ENCODE assay signal across 2 cellular contexts in the genomic region with DNA sequence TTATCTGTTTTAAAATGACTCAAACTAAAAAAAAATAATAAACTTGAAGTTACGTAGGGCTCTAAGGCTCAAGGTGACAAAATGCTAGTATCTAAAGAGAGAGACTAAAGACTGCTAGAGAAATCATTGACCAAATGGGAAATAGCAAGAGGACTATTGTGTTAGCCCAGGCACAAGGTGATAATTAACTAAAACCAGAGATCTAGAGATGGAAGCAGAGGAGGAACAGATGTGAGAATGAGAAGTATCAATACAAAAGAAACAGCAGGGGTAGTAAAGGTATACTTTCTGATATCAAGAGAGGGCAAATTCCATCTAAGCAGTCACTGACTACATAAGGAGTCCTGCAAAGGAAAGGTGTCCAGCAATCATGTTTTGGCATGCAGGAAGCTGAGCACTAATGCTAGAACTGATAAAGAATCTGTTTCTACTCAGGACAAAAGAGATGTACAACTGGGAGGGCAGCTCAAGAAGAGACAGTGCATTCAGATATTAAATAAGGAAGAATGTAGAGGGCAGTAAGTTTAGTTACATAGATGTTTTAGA.
TF ChIP-seq lines count a peak whose summit lies in the region.

No MANE protein-coding gene starts in this region.

TF ChIP-seq in H1, 55 proteins besides CTCF, POLR2A, EP300 and RAD21:
- TF ChIP-seq GABPA (IDR thresholded peaks at IDR 0.05; ENCODE audit: borderline replicate concordance, insufficient read depth, low read length), result no peak
- no peak for TF ChIP-seq MAFK (IDR thresholded peaks at IDR 0.05; ENCODE audit: low read depth, low read length)
- TF ChIP-seq RXRA (IDR thresholded peaks at IDR 0.05; ENCODE audit: insufficient read depth, low read depth, low read length), result no peak
- no peak for TF ChIP-seq SIRT6 (IDR thresholded peaks at IDR 0.05; ENCODE audit: low read length)
- TF ChIP-seq, protein P1, sequence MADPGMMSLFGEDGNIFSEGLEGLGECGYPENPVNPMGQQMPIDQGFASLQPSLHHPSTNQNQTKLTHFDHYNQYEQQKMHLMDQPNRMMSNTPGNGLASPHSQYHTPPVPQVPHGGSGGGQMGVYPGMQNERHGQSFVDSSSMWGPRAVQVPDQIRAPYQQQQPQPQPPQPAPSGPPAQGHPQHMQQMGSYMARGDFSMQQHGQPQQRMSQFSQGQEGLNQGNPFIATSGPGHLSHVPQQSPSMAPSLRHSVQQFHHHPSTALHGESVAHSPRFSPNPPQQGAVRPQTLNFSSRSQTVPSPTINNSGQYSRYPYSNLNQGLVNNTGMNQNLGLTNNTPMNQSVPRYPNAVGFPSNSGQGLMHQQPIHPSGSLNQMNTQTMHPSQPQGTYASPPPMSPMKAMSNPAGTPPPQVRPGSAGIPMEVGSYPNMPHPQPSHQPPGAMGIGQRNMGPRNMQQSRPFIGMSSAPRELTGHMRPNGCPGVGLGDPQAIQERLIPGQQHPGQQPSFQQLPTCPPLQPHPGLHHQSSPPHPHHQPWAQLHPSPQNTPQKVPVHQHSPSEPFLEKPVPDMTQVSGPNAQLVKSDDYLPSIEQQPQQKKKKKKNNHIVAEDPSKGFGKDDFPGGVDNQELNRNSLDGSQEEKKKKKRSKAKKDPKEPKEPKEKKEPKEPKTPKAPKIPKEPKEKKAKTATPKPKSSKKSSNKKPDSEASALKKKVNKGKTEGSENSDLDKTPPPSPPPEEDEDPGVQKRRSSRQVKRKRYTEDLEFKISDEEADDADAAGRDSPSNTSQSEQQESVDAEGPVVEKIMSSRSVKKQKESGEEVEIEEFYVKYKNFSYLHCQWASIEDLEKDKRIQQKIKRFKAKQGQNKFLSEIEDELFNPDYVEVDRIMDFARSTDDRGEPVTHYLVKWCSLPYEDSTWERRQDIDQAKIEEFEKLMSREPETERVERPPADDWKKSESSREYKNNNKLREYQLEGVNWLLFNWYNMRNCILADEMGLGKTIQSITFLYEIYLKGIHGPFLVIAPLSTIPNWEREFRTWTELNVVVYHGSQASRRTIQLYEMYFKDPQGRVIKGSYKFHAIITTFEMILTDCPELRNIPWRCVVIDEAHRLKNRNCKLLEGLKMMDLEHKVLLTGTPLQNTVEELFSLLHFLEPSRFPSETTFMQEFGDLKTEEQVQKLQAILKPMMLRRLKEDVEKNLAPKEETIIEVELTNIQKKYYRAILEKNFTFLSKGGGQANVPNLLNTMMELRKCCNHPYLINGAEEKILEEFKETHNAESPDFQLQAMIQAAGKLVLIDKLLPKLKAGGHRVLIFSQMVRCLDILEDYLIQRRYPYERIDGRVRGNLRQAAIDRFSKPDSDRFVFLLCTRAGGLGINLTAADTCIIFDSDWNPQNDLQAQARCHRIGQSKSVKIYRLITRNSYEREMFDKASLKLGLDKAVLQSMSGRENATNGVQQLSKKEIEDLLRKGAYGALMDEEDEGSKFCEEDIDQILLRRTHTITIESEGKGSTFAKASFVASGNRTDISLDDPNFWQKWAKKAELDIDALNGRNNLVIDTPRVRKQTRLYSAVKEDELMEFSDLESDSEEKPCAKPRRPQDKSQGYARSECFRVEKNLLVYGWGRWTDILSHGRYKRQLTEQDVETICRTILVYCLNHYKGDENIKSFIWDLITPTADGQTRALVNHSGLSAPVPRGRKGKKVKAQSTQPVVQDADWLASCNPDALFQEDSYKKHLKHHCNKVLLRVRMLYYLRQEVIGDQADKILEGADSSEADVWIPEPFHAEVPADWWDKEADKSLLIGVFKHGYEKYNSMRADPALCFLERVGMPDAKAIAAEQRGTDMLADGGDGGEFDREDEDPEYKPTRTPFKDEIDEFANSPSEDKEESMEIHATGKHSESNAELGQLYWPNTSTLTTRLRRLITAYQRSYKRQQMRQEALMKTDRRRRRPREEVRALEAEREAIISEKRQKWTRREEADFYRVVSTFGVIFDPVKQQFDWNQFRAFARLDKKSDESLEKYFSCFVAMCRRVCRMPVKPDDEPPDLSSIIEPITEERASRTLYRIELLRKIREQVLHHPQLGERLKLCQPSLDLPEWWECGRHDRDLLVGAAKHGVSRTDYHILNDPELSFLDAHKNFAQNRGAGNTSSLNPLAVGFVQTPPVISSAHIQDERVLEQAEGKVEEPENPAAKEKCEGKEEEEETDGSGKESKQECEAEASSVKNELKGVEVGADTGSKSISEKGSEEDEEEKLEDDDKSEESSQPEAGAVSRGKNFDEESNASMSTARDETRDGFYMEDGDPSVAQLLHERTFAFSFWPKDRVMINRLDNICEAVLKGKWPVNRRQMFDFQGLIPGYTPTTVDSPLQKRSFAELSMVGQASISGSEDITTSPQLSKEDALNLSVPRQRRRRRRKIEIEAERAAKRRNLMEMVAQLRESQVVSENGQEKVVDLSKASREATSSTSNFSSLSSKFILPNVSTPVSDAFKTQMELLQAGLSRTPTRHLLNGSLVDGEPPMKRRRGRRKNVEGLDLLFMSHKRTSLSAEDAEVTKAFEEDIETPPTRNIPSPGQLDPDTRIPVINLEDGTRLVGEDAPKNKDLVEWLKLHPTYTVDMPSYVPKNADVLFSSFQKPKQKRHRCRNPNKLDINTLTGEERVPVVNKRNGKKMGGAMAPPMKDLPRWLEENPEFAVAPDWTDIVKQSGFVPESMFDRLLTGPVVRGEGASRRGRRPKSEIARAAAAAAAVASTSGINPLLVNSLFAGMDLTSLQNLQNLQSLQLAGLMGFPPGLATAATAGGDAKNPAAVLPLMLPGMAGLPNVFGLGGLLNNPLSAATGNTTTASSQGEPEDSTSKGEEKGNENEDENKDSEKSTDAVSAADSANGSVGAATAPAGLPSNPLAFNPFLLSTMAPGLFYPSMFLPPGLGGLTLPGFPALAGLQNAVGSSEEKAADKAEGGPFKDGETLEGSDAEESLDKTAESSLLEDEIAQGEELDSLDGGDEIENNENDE (IDR thresholded peaks at IDR 0.05; ENCODE audit: insufficient replicate concordance, low read length), result no peak
- TF ChIP-seq NANOG (IDR thresholded peaks at IDR 0.05; ENCODE audit: insufficient read depth, low read depth, low read length, poor library complexity, severe bottlenecking), result no peak
- TF ChIP-seq CBX8 (IDR thresholded peaks at IDR 0.05; ENCODE audit: borderline replicate concordance, low read depth, low read length), result no peak
- TF ChIP-seq, protein P2, sequence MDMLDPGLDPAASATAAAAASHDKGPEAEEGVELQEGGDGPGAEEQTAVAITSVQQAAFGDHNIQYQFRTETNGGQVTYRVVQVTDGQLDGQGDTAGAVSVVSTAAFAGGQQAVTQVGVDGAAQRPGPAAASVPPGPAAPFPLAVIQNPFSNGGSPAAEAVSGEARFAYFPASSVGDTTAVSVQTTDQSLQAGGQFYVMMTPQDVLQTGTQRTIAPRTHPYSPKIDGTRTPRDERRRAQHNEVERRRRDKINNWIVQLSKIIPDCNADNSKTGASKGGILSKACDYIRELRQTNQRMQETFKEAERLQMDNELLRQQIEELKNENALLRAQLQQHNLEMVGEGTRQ (IDR thresholded peaks at IDR 0.05; ENCODE audit: low read length), result no peak
- no peak for TF ChIP-seq KDM1A (IDR thresholded peaks at IDR 0.05; ENCODE audit: borderline replicate concordance, low read length)
- no peak for TF ChIP-seq TAF1 (IDR thresholded peaks at IDR 0.05; ENCODE audit: low read depth, low read length)
- TF ChIP-seq NRF1 (IDR thresholded peaks at IDR 0.05; ENCODE audit: low read depth, low read length), result no peak
- TF ChIP-seq BACH1 (IDR thresholded peaks at IDR 0.05; ENCODE audit: low read length), result no peak
- no peak for TF ChIP-seq KDM5A (IDR thresholded peaks at IDR 0.05; ENCODE audit: low read length)
- TF ChIP-seq SRF (IDR thresholded peaks at IDR 0.05; ENCODE audit: low read depth, low read length), result no peak
- TF ChIP-seq YY1 (IDR thresholded peaks at IDR 0.05; ENCODE audit: low read depth, low read length), result no peak
- TF ChIP-seq SP4 (IDR thresholded peaks at IDR 0.05; ENCODE audit: low read length), result no peak

TF ChIP-seq in GM23338, 12 proteins besides CTCF, POLR2A, EP300 and RAD21:
- no peak for TF ChIP-seq EZH2 (IDR thresholded peaks at IDR 0.05; ENCODE audit: low read depth, unreplicated experiment)
- TF ChIP-seq, protein P3, sequence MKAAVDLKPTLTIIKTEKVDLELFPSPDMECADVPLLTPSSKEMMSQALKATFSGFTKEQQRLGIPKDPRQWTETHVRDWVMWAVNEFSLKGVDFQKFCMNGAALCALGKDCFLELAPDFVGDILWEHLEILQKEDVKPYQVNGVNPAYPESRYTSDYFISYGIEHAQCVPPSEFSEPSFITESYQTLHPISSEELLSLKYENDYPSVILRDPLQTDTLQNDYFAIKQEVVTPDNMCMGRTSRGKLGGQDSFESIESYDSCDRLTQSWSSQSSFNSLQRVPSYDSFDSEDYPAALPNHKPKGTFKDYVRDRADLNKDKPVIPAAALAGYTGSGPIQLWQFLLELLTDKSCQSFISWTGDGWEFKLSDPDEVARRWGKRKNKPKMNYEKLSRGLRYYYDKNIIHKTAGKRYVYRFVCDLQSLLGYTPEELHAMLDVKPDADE (IDR thresholded peaks at IDR 0.05), result no peak
- no peak for TF ChIP-seq EZH2phosphoT487 (IDR thresholded peaks at IDR 0.05; ENCODE audit: unreplicated experiment)
- TF ChIP-seq NANOG (IDR thresholded peaks at IDR 0.05; ENCODE audit: borderline replicate concordance), result no peak
- TF ChIP-seq STAT1 (IDR thresholded peaks at IDR 0.05; ENCODE audit: unreplicated experiment), result no peak
- TF ChIP-seq ZNF114 (CRISPR knock-in tag; IDR thresholded peaks at IDR 0.05), result no peak
- no peak for TF ChIP-seq JUNB (IDR thresholded peaks at IDR 0.05; ENCODE audit: unreplicated experiment)
- TF ChIP-seq, protein P4, sequence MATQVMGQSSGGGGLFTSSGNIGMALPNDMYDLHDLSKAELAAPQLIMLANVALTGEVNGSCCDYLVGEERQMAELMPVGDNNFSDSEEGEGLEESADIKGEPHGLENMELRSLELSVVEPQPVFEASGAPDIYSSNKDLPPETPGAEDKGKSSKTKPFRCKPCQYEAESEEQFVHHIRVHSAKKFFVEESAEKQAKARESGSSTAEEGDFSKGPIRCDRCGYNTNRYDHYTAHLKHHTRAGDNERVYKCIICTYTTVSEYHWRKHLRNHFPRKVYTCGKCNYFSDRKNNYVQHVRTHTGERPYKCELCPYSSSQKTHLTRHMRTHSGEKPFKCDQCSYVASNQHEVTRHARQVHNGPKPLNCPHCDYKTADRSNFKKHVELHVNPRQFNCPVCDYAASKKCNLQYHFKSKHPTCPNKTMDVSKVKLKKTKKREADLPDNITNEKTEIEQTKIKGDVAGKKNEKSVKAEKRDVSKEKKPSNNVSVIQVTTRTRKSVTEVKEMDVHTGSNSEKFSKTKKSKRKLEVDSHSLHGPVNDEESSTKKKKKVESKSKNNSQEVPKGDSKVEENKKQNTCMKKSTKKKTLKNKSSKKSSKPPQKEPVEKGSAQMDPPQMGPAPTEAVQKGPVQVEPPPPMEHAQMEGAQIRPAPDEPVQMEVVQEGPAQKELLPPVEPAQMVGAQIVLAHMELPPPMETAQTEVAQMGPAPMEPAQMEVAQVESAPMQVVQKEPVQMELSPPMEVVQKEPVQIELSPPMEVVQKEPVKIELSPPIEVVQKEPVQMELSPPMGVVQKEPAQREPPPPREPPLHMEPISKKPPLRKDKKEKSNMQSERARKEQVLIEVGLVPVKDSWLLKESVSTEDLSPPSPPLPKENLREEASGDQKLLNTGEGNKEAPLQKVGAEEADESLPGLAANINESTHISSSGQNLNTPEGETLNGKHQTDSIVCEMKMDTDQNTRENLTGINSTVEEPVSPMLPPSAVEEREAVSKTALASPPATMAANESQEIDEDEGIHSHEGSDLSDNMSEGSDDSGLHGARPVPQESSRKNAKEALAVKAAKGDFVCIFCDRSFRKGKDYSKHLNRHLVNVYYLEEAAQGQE (IDR thresholded peaks at IDR 0.05; ENCODE audit: unreplicated experiment), result no peak
- no peak for TF ChIP-seq POLR2AphosphoS5 (IDR thresholded peaks at IDR 0.05; ENCODE audit: low read depth)
- TF ChIP-seq, protein P5, sequence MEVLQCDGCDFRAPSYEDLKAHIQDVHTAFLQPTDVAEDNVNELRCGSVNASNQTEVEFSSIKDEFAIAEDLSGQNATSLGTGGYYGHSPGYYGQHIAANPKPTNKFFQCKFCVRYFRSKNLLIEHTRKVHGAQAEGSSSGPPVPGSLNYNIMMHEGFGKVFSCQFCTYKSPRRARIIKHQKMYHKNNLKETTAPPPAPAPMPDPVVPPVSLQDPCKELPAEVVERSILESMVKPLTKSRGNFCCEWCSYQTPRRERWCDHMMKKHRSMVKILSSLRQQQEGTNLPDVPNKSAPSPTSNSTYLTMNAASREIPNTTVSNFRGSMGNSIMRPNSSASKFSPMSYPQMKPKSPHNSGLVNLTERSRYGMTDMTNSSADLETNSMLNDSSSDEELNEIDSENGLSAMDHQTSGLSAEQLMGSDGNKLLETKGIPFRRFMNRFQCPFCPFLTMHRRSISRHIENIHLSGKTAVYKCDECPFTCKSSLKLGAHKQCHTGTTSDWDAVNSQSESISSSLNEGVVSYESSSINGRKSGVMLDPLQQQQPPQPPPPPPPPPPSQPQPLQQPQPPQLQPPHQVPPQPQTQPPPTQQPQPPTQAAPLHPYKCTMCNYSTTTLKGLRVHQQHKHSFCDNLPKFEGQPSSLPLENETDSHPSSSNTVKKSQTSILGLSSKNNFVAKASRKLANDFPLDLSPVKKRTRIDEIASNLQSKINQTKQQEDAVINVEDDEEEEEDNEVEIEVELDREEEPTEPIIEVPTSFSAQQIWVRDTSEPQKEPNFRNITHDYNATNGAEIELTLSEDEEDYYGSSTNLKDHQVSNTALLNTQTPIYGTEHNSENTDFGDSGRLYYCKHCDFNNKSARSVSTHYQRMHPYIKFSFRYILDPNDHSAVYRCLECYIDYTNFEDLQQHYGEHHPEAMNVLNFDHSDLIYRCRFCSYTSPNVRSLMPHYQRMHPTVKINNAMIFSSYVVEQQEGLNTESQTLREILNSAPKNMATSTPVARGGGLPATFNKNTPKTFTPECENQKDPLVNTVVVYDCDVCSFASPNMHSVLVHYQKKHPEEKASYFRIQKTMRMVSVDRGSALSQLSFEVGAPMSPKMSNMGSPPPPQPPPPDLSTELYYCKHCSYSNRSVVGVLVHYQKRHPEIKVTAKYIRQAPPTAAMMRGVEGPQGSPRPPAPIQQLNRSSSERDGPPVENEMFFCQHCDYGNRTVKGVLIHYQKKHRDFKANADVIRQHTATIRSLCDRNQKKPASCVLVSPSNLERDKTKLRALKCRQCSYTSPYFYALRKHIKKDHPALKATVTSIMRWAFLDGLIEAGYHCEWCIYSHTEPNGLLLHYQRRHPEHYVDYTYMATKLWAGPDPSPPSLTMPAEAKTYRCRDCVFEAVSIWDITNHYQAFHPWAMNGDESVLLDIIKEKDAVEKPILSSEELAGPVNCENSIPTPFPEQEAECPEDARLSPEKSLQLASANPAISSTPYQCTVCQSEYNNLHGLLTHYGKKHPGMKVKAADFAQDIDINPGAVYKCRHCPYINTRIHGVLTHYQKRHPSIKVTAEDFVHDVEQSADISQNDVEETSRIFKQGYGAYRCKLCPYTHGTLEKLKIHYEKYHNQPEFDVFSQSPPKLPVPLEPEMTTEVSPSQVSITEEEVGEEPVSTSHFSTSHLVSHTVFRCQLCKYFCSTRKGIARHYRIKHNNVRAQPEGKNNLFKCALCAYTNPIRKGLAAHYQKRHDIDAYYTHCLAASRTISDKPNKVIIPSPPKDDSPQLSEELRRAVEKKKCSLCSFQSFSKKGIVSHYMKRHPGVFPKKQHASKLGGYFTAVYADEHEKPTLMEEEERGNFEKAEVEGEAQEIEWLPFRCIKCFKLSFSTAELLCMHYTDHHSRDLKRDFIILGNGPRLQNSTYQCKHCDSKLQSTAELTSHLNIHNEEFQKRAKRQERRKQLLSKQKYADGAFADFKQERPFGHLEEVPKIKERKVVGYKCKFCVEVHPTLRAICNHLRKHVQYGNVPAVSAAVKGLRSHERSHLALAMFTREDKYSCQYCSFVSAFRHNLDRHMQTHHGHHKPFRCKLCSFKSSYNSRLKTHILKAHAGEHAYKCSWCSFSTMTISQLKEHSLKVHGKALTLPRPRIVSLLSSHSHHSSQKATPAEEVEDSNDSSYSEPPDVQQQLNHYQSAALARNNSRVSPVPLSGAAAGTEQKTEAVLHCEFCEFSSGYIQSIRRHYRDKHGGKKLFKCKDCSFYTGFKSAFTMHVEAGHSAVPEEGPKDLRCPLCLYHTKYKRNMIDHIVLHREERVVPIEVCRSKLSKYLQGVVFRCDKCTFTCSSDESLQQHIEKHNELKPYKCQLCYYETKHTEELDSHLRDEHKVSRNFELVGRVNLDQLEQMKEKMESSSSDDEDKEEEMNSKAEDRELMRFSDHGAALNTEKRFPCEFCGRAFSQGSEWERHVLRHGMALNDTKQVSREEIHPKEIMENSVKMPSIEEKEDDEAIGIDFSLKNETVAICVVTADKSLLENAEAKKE (CRISPR knock-in tag; IDR thresholded peaks at IDR 0.05), result no peak
- no peak for TF ChIP-seq ZNF331 (CRISPR knock-in tag; IDR thresholded peaks at IDR 0.05; ENCODE audit: low read depth)
- no peak for TF ChIP-seq CREB1 (CRISPR knock-in tag; IDR thresholded peaks at IDR 0.05; ENCODE audit: low read depth)
